9 cellular contexts compared by ENCODE assay signal in genomic region chr5:139462582-139463276, GRCh38. TPM values are rescaled to one million over a fixed set of nuclear protein-coding genes. Genes with fewer than 3 reads are reported as not detected.
A peak's percentile ranks its signal among the peaks of the same experiment; 100 is the strongest.
DNase-seq lines count a peak whose midpoint lies in the region; ATAC-seq and TF ChIP-seq lines count a peak whose summit lies in the region.
"Had no signal": no experiment of that assay in that cellular context is flagged by ENCODE, and none has a peak within 500 bp of the region (broad histone marks: within the 10 kb centered on the region; RNA-seq: fewer than 3 reads in every experiment).

Gene ECSCR (minus strand): TSS chr5:139462743. CDS start chr5:139462670, 73 bp downstream.

- TF ChIP-seq CTCF in HFFc6 (IDR thresholded peaks at IDR 0.05) (no peak), body of pancreas (IDR thresholded peaks at IDR 0.05) (no peak), smooth muscle cell (IDR thresholded peaks at IDR 0.05; ENCODE audit: borderline replicate concordance, insufficient read depth, poor library complexity, severe bottlenecking) (no peak)

- DNase-seq in HFFc6 (no peak), body of pancreas (no peak), iPS-NIHi7 (ENCODE audit: extremely low spot score) (peak; percentile 55), smooth muscle cell (lab: John Stamatoyannopoulos, UW; ENCODE audit: unreplicated experiment) (no peak), KG1 (lab: John Stamatoyannopoulos, UW) (no peak), NCI-H526 (lab: John Stamatoyannopoulos, UW) (no peak), NCI-H748 treated with DMSO at 0.1 percent for 48 hours (lab: John Stamatoyannopoulos, UW) (no peak)
- DNase-seq: activated CD4-positive, alpha-beta T cell treated with anti-CD3 and anti-CD28 coated beads, Interleukin-2, amount 50 U/mL, for 48 hours had no signal

- intact Hi-C loops in body of pancreas (cut with DNase I): no loop called here

- H3K27ac ChIP-seq in body of pancreas (peak within 1 kb of the TSS in 2 of 4 donors; percentile 36 to 43), smooth muscle cell (ENCODE audit: low read depth) (peak within 1 kb of the TSS; percentile 17)

- H3K4me1 Mint-ChIP-seq in HFFc6 (ENCODE audit: low read depth): peaks cover 42% of the 10 kb centered on the region

- ATAC-seq in body of pancreas: peak; percentile 30
- no peak for ATAC-seq in GM18511 (IDR thresholded peaks at IDR 0.05; ENCODE audit: unreplicated experiment)

- H3K4me3 Mint-ChIP-seq in HFFc6: peak within 1 kb of the TSS; percentile 28; the same call in 1 of the 2 replicates

- H3K9me3 ChIP-seq in body of pancreas (no peaks in the 10 kb centered on the region), smooth muscle cell (replicated peaks; ENCODE audit: low read depth) (no peaks in the 10 kb centered on the region)

- no peak within 1 kb of the TSS for H3K4me3 ChIP-seq in body of pancreas
- no peak within 1 kb of the TSS for H3K4me3 ChIP-seq in smooth muscle cell

- H3K27me3 ChIP-seq in body of pancreas (no peaks in the 10 kb centered on the region), smooth muscle cell (ENCODE audit: low read depth) (no peaks in the 10 kb centered on the region)

- peak within 1 kb of the TSS; percentile 30 for H2AFZ ChIP-seq in smooth muscle cell (ENCODE audit: low read depth)

- no peak within 1 kb of the TSS for H3K9ac ChIP-seq in smooth muscle cell (ENCODE audit: low read depth)

- H3K27me3 Mint-ChIP-seq in HFFc6 (ENCODE audit: insufficient read depth): no peaks in the 10 kb centered on the region; the same call in 1 of the 2 replicates

- no peaks in the 10 kb centered on the region for H3F3A ChIP-seq in smooth muscle cell (ENCODE audit: low read depth)

- H4K20me1 ChIP-seq in smooth muscle cell (ENCODE audit: low read depth): no peaks in the 10 kb centered on the region

- H3K36me3 ChIP-seq in body of pancreas (replicated peaks in 1 of 2; ENCODE audit: insufficient read depth in 1 of 2, low read depth in 2 of 2) (no peaks in the 10 kb centered on the region), smooth muscle cell (ENCODE audit: low read depth) (no peaks in the 10 kb centered on the region)

- H3K4me1 ChIP-seq in body of pancreas: peaks cover 8% of the 10 kb centered on the region
- H3K4me1 ChIP-seq in smooth muscle cell (ENCODE audit: low read depth): no peaks in the 10 kb centered on the region

- WGBS in body of pancreas, 2 donors: 79 to 88% methylated on average over 8 to 10 of the region's 10 CpGs
- WGBS in smooth muscle cell (ENCODE audit: low lambda C conversion rate): 83% methylated on average over 10 of the region's 10 CpGs

- peak within 1 kb of the TSS; percentile 22 for H3K4me2 ChIP-seq in smooth muscle cell

- H3K79me2 ChIP-seq in smooth muscle cell (ENCODE audit: low read depth): no peaks in the 10 kb centered on the region

- H3K36me3 Mint-ChIP-seq in HFFc6 (ENCODE audit: low read depth): no peaks in the 10 kb centered on the region

- H3K27ac Mint-ChIP-seq in HFFc6: peak within 1 kb of the TSS; percentile 88

- no peak for TF ChIP-seq POLR2A in body of pancreas (IDR thresholded peaks at IDR 0.05)

- no peaks in the 10 kb centered on the region for H3K9me3 Mint-ChIP-seq in HFFc6

RNA-seq across cellular contexts. Expression of gene ECSCR, which starts in this region (rescaled TPM):
- total RNA-seq in HFFc6 (2021; fragmentation: NEBNext Ultra II Directional; extraction: Animal tissue kit (Norgen Biotek cat#: 25700)): under 1 TPM; 0.28 to 0.91 (median 0.83) TPM
- 1 to 10 TPM; 2.6 to 6.2 TPM for total RNA-seq in body of pancreas
- 1.7 TPM in 1 of 2 replicates, not detected in the other for total RNA-seq in smooth muscle cell
- polyA plus RNA-seq in smooth muscle cell: 0.41 and 0.52 TPM in 2 replicates
